Comparison of ENCODE assay signal across 8 cellular contexts in genomic region chr22:21817497-21817853, GRCh38. TPM values are rescaled to one million over a fixed set of nuclear protein-coding genes. Genes with fewer than 3 reads are reported as not detected.
DNase-seq lines count a peak whose midpoint lies in the region; ATAC-seq, FAIRE-seq and TF ChIP-seq lines count a peak whose summit lies in the region.
"Not testable (repeated sequence)": the region's sequence is repeated elsewhere in the genome, so short reads cannot be mapped to it uniquely, and the experiment has no call there.

No MANE protein-coding gene starts in this region.

- not testable (repeated sequence) for H3K9ac ChIP-seq in GM12878 (ENCODE audit: control insufficient read depth, insufficient read depth, low read length)
- peak overlapping the region; percentile 87 for H3K9ac ChIP-seq in mesenchymal stem cell (ENCODE audit: low read length)

- H3K4me3 ChIP-seq in OCI-LY7 (ENCODE audit: low read depth, low read length, poor library complexity, severe bottlenecking) (peak overlapping the region; percentile 41), GM12878 (peak overlapping the region; percentile 29; the same call in 1 of the 2 replicates), esophagus muscularis mucosa (peak overlapping the region in 2 of 4 donors; percentile 0 to 10)
- H3K4me3 ChIP-seq in mesenchymal stem cell (ENCODE audit: insufficient read depth in 1 of 2, low read depth in 1 of 2, low read length in 2 of 2); psoas muscle; thoracic aorta: not testable (repeated sequence)

- H2BK12ac ChIP-seq in mesenchymal stem cell (ENCODE audit: low read length in 2 of 2) = not testable (repeated sequence)

- H3K9me3 Mint-ChIP-seq in CD4-positive, alpha-beta T cell; activated CD8-positive, alpha-beta T cell treated with anti-CD3 and anti-CD28 coated beads for 36 hours: not testable (repeated sequence)

- TF ChIP-seq EP300 in GM12878 (IDR thresholded peaks at IDR 0.05; ENCODE audit: borderline replicate concordance in 1 of 2, control insufficient read depth in 1 of 2, low read depth in 2 of 2, low read length in 2 of 2); esophagus muscularis mucosa (IDR thresholded peaks at IDR 0.05): not testable (repeated sequence)

- peak overlapping the region in 1 of 2 experiments; percentile 88 for H3K18ac ChIP-seq in mesenchymal stem cell (ENCODE audit: low read depth in 1 of 2, low read length in 2 of 2)

- H3K4me1 Mint-ChIP-seq in CD4-positive, alpha-beta T cell (ENCODE audit: low read depth) = peaks cover 69% of the 10 kb centered on the region
- H3K4me1 Mint-ChIP-seq in activated CD8-positive, alpha-beta T cell treated with anti-CD3 and anti-CD28 coated beads for 36 hours (ENCODE audit: low read depth) = peaks cover 60% of the 10 kb centered on the region

- H2AK5ac ChIP-seq in mesenchymal stem cell (ENCODE audit: low read length, severe bottlenecking) = not testable (repeated sequence)

- H2BK15ac ChIP-seq in mesenchymal stem cell (ENCODE audit: low read depth, poor library complexity, severe bottlenecking) = not testable (repeated sequence)

- not testable (repeated sequence) for H3K4ac ChIP-seq in mesenchymal stem cell (ENCODE audit: low read depth in 1 of 2, low read length in 2 of 2)

- not testable (repeated sequence) for H4K91ac ChIP-seq in mesenchymal stem cell (ENCODE audit: low read length)

- in situ Hi-C loops in GM12878 (cut with MboI) = not testable (repeated sequence)

- H3K36me3 ChIP-seq in OCI-LY7 (ENCODE audit: insufficient read depth, low read length); GM12878 (ENCODE audit: control insufficient read depth in 2 of 2, insufficient read depth in 2 of 2, low read length in 1 of 2); esophagus muscularis mucosa; mesenchymal stem cell (ENCODE audit: control insufficient read depth in 1 of 2, insufficient read depth in 2 of 2, low read depth in 1 of 2, low read length in 2 of 2); psoas muscle (ENCODE audit: insufficient read depth in 1 of 2, low read depth in 1 of 2); thoracic aorta: not testable (repeated sequence)

- FAIRE-seq in GM12878 (lab: Jason Lieb, UNC) = not testable (repeated sequence)

- not testable (repeated sequence) for TF ChIP-seq RAD21 in GM12878 (IDR thresholded peaks at IDR 0.05; ENCODE audit: insufficient read depth, low read depth, low read length)

- H2BK5ac ChIP-seq in mesenchymal stem cell (ENCODE audit: low read depth, low read length, poor library complexity, severe bottlenecking) = not testable (repeated sequence)

- not testable (repeated sequence) for H3K79me1 ChIP-seq in mesenchymal stem cell (replicated peaks; ENCODE audit: low read length, poor library complexity, severe bottlenecking)

- POLR2A ChIA-PET in CD4-positive, alpha-beta T cell (lab: Charles Lee) = interaction anchor here (0.8 kb wide), 1 partner anchor 81 kb away, joined by 3 read pairs; no protein-coding TSS in a partner anchor
- POLR2A ChIA-PET in OCI-LY7 (lab: Charles Lee) (interaction anchor here (0.7 to 1.1 kb wide), 2 partner anchors 8 to 83 kb away, joined by 3 to 5 read pairs; no protein-coding TSS in a partner anchor), GM12878 (lab: Charles Lee) (interaction anchor here (0.9 to 1.2 kb wide), 2 partner anchors 16 to 54 kb away, joined by 3 read pairs; no protein-coding TSS in a partner anchor)
- POLR2A ChIA-PET in activated CD8-positive, alpha-beta T cell treated with anti-CD3 and anti-CD28 coated beads for 36 hours (lab: Charles Lee) = interaction anchor here (1.0 to 1.3 kb wide), 2 partner anchors 10 to 42 kb away, joined by 3 to 7 read pairs; no protein-coding TSS in a partner anchor

- H2BK120ac ChIP-seq in mesenchymal stem cell (ENCODE audit: low read depth, low read length) = not testable (repeated sequence)

- peaks cover 77% of the 10 kb centered on the region for H3K79me2 ChIP-seq in OCI-LY7 (ENCODE audit: insufficient read depth, low read depth, low read length)
- peaks cover 18% of the 10 kb centered on the region for H3K79me2 ChIP-seq in GM12878 (ENCODE audit: control insufficient read depth, insufficient read depth, low read length)

- not testable (repeated sequence) for ATAC-seq in CD4-positive, alpha-beta T cell (ENCODE audit: poor library complexity); GM12878; thoracic aorta (ENCODE audit: insufficient number of reproducible peaks, low FRiP score, low read depth)
- ATAC-seq in activated CD8-positive, alpha-beta T cell treated with anti-CD3 and anti-CD28 coated beads for 36 hours = peak; percentile 18
- peak in 1 of 4 donors; percentile 5 for ATAC-seq in psoas muscle

- not testable (repeated sequence) for H4K8ac ChIP-seq in mesenchymal stem cell (ENCODE audit: low read length)

- SMC1A ChIA-PET in GM12878 (lab: Charles Lee; ENCODE audit: uncharacterized antibody, unreplicated experiment) = interaction anchor here (1.2 to 1.9 kb wide), 3 partner anchors 17 to 43 kb away, joined by 3 to 4 read pairs (median 4); no protein-coding TSS in a partner anchor

- not testable (repeated sequence) for H4K20me1 ChIP-seq in OCI-LY7 (ENCODE audit: insufficient read depth, low read length); GM12878 (ENCODE audit: control insufficient read depth, insufficient read depth)

- CTCF ChIA-PET in CD4-positive, alpha-beta T cell (lab: Charles Lee) = interaction anchor here (1.4 kb wide), 1 partner anchor 15 kb away, joined by 3 read pairs; no protein-coding TSS in a partner anchor
- CTCF ChIA-PET in OCI-LY7 (lab: Charles Lee; ENCODE audit: unreplicated experiment) = not testable (repeated sequence)
- CTCF ChIA-PET in activated CD8-positive, alpha-beta T cell treated with anti-CD3 and anti-CD28 coated beads for 36 hours (lab: Charles Lee) = interaction anchor here (1.2 kb wide), 1 partner anchor 121 kb away, joined by 6 read pairs; no protein-coding TSS in a partner anchor
- CTCF ChIA-PET in GM12878 (lab: Yijun Ruan, JAX) = interaction anchor here (0.8 to 1.2 kb wide), 3 partner anchors 10 to 106 kb away, joined by 3 read pairs; no protein-coding TSS in a partner anchor

- RAD21 ChIA-PET in GM12878 (lab: Charles Lee; ENCODE audit: unreplicated experiment) = interaction anchor here (1.2 kb wide), 1 partner anchor 55 kb away, joined by 3 read pairs; no protein-coding TSS in a partner anchor

- H3K14ac ChIP-seq in mesenchymal stem cell (ENCODE audit: low read length in 2 of 2) = not testable (repeated sequence)

- peak overlapping the region; percentile 3 for H3K4me3 Mint-ChIP-seq in CD4-positive, alpha-beta T cell
- H3K4me3 Mint-ChIP-seq in activated CD8-positive, alpha-beta T cell treated with anti-CD3 and anti-CD28 coated beads for 36 hours = not testable (repeated sequence)

- H3K27ac ChIP-seq in CD4-positive, alpha-beta T cell (ENCODE audit: low read depth, low read length) = peak overlapping the region; percentile 58
- H3K27ac ChIP-seq in OCI-LY7 (ENCODE audit: low read depth, low read length, poor library complexity, severe bottlenecking) (peak overlapping the region; percentile 80), GM12878 (ENCODE audit: control insufficient read depth, insufficient read depth) (peak overlapping the region; percentile 79), esophagus muscularis mucosa (replicated peaks in 1 of 4) (peak overlapping the region in 3 of 4 donors; percentile 44 to 62 (median 61)), psoas muscle (peak overlapping the region; percentile 62), thoracic aorta (peak overlapping the region; percentile 24 to 67)
- not testable (repeated sequence) for H3K27ac ChIP-seq in mesenchymal stem cell (ENCODE audit: low read length, poor library complexity, severe bottlenecking)

- not testable (repeated sequence) for TF ChIP-seq POLR2A in GM12878 (IDR thresholded peaks at IDR 0.05; ENCODE audit: low read depth, low read length); esophagus muscularis mucosa (IDR thresholded peaks at IDR 0.05; ENCODE audit: low read depth)

- H3K23ac ChIP-seq in mesenchymal stem cell (ENCODE audit: low read length in 2 of 2) = peak overlapping the region in 1 of 2 experiments; percentile 27

- H3K4me2 ChIP-seq in OCI-LY7 (ENCODE audit: low read length) = peak overlapping the region; percentile 60
- peak overlapping the region; percentile 81 for H3K4me2 ChIP-seq in GM12878 (ENCODE audit: control insufficient read depth, insufficient read depth)
- H3K4me2 ChIP-seq in mesenchymal stem cell (ENCODE audit: low read length, poor library complexity, severe bottlenecking) = not testable (repeated sequence)

- H3K27me3 ChIP-seq in CD4-positive, alpha-beta T cell (ENCODE audit: control insufficient read depth, insufficient read depth, low read length); GM12878 (replicated peaks in 1 of 2; ENCODE audit: control insufficient read depth in 2 of 2, insufficient read depth in 2 of 2, low read length in 1 of 2); esophagus muscularis mucosa; mesenchymal stem cell (ENCODE audit: control insufficient read depth in 1 of 2, insufficient read depth in 1 of 2, low read length in 2 of 2); psoas muscle (ENCODE audit: insufficient read depth in 3 of 3, low read length in 2 of 3); thoracic aorta (replicated peaks; ENCODE audit: insufficient read depth): not testable (repeated sequence)

- peaks cover 53% of the 10 kb centered on the region for H3K4me1 ChIP-seq in OCI-LY7 (ENCODE audit: insufficient read depth, low read length, poor library complexity, severe bottlenecking)
- peaks cover 16% of the 10 kb centered on the region for H3K4me1 ChIP-seq in GM12878 (ENCODE audit: control insufficient read depth, insufficient read depth, low read length)
- peaks cover 35 to 79% (median 63%) of the 10 kb centered on the region in 4 donors for H3K4me1 ChIP-seq in esophagus muscularis mucosa
- peaks cover 11% of the 10 kb centered on the region for H3K4me1 ChIP-seq in mesenchymal stem cell (ENCODE audit: control insufficient read depth, insufficient read depth, low read depth, low read length)
- peaks cover 48% of the 10 kb centered on the region for H3K4me1 ChIP-seq in psoas muscle
- peaks cover 42 to 43% of the 10 kb centered on the region in 2 donors for H3K4me1 ChIP-seq in thoracic aorta (ENCODE audit: control insufficient read depth in 1 of 2, low read depth in 2 of 2)

- H3K27me3 Mint-ChIP-seq in CD4-positive, alpha-beta T cell; activated CD8-positive, alpha-beta T cell treated with anti-CD3 and anti-CD28 coated beads for 36 hours: not testable (repeated sequence)

- H3K36me3 Mint-ChIP-seq in CD4-positive, alpha-beta T cell (ENCODE audit: low read depth) = peaks cover 11% of the 10 kb centered on the region
- H3K36me3 Mint-ChIP-seq in activated CD8-positive, alpha-beta T cell treated with anti-CD3 and anti-CD28 coated beads for 36 hours (ENCODE audit: low read depth) = not testable (repeated sequence)

- intact Hi-C loops in CD4-positive, alpha-beta T cell (cut with DNase I, micrococcal nuclease); OCI-LY7 (cut with micrococcal nuclease; ENCODE audit: unreplicated experiment); esophagus muscularis mucosa (cut with DNase I); psoas muscle (cut with DNase I): not testable (repeated sequence)
- intact Hi-C loops in activated CD8-positive, alpha-beta T cell treated with anti-CD3 and anti-CD28 coated beads for 36 hours (cut with micrococcal nuclease) = loop anchor here (10.0 kb wide), 2 partner anchors 47 to 53 kb away; partner anchors contain the start of gene MAPK1
- intact Hi-C loops in GM12878 (cut with micrococcal nuclease; ENCODE audit: unreplicated experiment) = loop anchor here (5.0 kb wide), 1 partner anchor 50 kb away; the partner anchor contains the start of gene MAPK1

- not testable (repeated sequence) for H2AFZ ChIP-seq in OCI-LY7 (ENCODE audit: low read length); GM12878 (ENCODE audit: control insufficient read depth, low read depth, low read length); mesenchymal stem cell (ENCODE audit: low read depth, low read length)

- not testable (repeated sequence) for H3K9me3 ChIP-seq in CD4-positive, alpha-beta T cell (ENCODE audit: control insufficient read depth, low read length); OCI-LY7 (ENCODE audit: low read length); GM12878 (replicated peaks; ENCODE audit: control insufficient read depth, insufficient read depth, low read length); esophagus muscularis mucosa; mesenchymal stem cell (ENCODE audit: control insufficient read depth, low read length); psoas muscle; thoracic aorta

- H3K27ac Mint-ChIP-seq in CD4-positive, alpha-beta T cell = peak overlapping the region; percentile 89
- peak overlapping the region; percentile 84 for H3K27ac Mint-ChIP-seq in activated CD8-positive, alpha-beta T cell treated with anti-CD3 and anti-CD28 coated beads for 36 hours

- not testable (repeated sequence) for TF ChIP-seq CTCF in CD4-positive, alpha-beta T cell (IDR thresholded peaks at IDR 0.05); OCI-LY7 (conservative IDR thresholded peaks at IDR 0.05; ENCODE audit: low read length); activated CD8-positive, alpha-beta T cell treated with anti-CD3 and anti-CD28 coated beads for 36 hours (IDR thresholded peaks at IDR 0.05); GM12878 (IDR thresholded peaks at IDR 0.05 in 2 of 3, conservative IDR thresholded peaks at IDR 0.05 in 1 of 3; ENCODE audit: control insufficient read depth in 2 of 3, extremely low read depth in 1 of 3, insufficient read depth in 1 of 3, low read depth in 3 of 3, low read length in 3 of 3); esophagus muscularis mucosa (IDR thresholded peaks at IDR 0.05); psoas muscle (IDR thresholded peaks at IDR 0.05); thoracic aorta (IDR thresholded peaks at IDR 0.05)

- H3K9me2 ChIP-seq in OCI-LY7 (ENCODE audit: insufficient read depth, low read length) = not testable (repeated sequence)

- not testable (repeated sequence) for BruUV-seq in OCI-LY7 (replicated peaks; lab: Mats Ljungman, UMichigan); GM12878 (replicated peaks; lab: Mats Ljungman, UMichigan)

- not testable (repeated sequence) for DNase-seq in CD4-positive, alpha-beta T cell; OCI-LY7 (ENCODE audit: low spot score); activated CD8-positive, alpha-beta T cell treated with anti-CD3 and anti-CD28 coated beads for 36 hours; GM12878 (ENCODE audit: low read depth, low spot score); esophagus muscularis mucosa (ENCODE audit: extremely low spot score); mesenchymal stem cell; psoas muscle; thoracic aorta (ENCODE audit: low spot score)

- WGBS in GM12878 (ENCODE audit: insufficient coverage, insufficient replicate concordance, low lambda C conversion rate, missing lambda C conversion rate) = 75% methylated on average over 3 of the region's 3 CpGs
- 86% methylated on average over 3 of the region's 3 CpGs for WGBS in esophagus muscularis mucosa
- WGBS in mesenchymal stem cell = 94% methylated on average over 2 of the region's 3 CpGs
- 87 to 91% (median 90%) methylated on average over 3 of the region's 3 CpGs for WGBS in psoas muscle, 3 donors

RNA-seq across cellular contexts. Expression of gene MAPK1, which starts 50.0 kb away (rescaled TPM):
- total RNA-seq in CD4-positive, alpha-beta T cell = 10 to 100 TPM; 39.4 to 44.0 TPM
- total RNA-seq in OCI-LY7 (2014; rRNA removed; shearing (Covaris generic)) = 28.9 and 39.6 TPM in 2 replicates
- 75.4 and 79.8 TPM in 2 replicates for total RNA-seq in OCI-LY7 (2022)
- total RNA-seq in activated CD8-positive, alpha-beta T cell treated with anti-CD3 and anti-CD28 coated beads for 36 hours = 10 to 100 TPM; 87.1 to 93.4 TPM
- 74.3 and 78.3 TPM in 2 replicates for total RNA-seq in GM12878 (2013; cell fraction: nucleolus; rRNA removed)
- 41.5 and 51.6 TPM in 2 replicates for total RNA-seq in GM12878 (2014; rRNA removed)
- total RNA-seq in GM12878 (2014; rRNA removed; fragmentation: Illumina TruSeq; extraction: Trizol) = 53.3 and 63.6 TPM in 2 replicates
- total RNA-seq in GM12878 (2021) = 102 and 105 TPM in 2 replicates
- polyA plus RNA-seq in GM12878 (2011; ENCODE audit: low read depth) = 21.8 TPM
- polyA plus RNA-seq in GM12878 (2011; rRNA removed) = 118 and 123 TPM in 2 replicates
- 47.2 and 49.6 TPM in 2 replicates for polyA plus RNA-seq in GM12878 (2011; cell fraction: cytosol; rRNA removed)
- 34.8 and 46.6 TPM in 2 replicates for polyA plus RNA-seq in GM12878 (2011; cell fraction: nucleus; rRNA removed)
- polyA plus RNA-seq in GM12878 (2012) = 25.6 and 37.4 TPM in 2 replicates
- 75.7 and 87.7 TPM in 2 replicates for polyA plus RNA-seq in GM12878 (2014; fragmentation: Illumina TruSeq; extraction: Trizol)
- polyA plus RNA-seq in GM12878 (2014; fragmentation: Nextera tagmentation; extraction: Ambion mirVana) = 10 to 100 TPM; 12.1 to 19.3 TPM
- 53.2 and 58.6 TPM in 2 replicates for polyA plus RNA-seq in GM12878 (2014; rRNA removed)
- polyA plus RNA-seq in GM12878 (2016; fragmentation: Nextera tagmentation; extraction: Ambion mirVana) = 10 to 100 TPM in 1 of 2 experiments, 1 to 10 TPM in 1; 7.0 to 87.6 TPM
- polyA minus RNA-seq in GM12878 (2011; rRNA and poly(A)+ RNA removed) = 47.8 and 94.9 TPM in 2 replicates
- 17.0 and 27.3 TPM in 2 replicates for polyA minus RNA-seq in GM12878 (2011; cell fraction: cytosol; rRNA and poly(A)+ RNA removed)
- 10.4 and 15.2 TPM in 2 replicates for polyA minus RNA-seq in GM12878 (2011; cell fraction: nucleus; rRNA and poly(A)+ RNA removed)
- total RNA-seq in esophagus muscularis mucosa = 10 to 100 TPM; 44.9 to 87.2 (median 63.5) TPM
- 67.7 TPM for polyA plus RNA-seq in mesenchymal stem cell (2013, experiment 1 of 2)
- 67.1 TPM for polyA plus RNA-seq in mesenchymal stem cell (2013, experiment 2 of 2)
- 100 to 1,000 TPM in 1 of 4 donors, 10 to 100 TPM in 3; 78.3 to 101 (median 96.9) TPM for total RNA-seq in psoas muscle
- polyA plus RNA-seq in psoas muscle = 10 to 100 TPM; 11.0 to 64.1 (median 14.8) TPM
- total RNA-seq in thoracic aorta = 10 to 100 TPM; 61.4 to 63.1 TPM
